1 cellular context compared by ENCODE assay signal in genomic region chr1:54052934-54053744, GRCh38.
TF ChIP-seq lines count a peak whose summit lies in the region.

Gene TCEANC2, plus strand, starts transcription at chr1:54053608. Its CDS starts 815 bp downstream, at chr1:54054423.
Gene TMEM59, minus strand, starts transcription at chr1:54053204. Its CDS starts 16 bp downstream, at chr1:54053188.

TF ChIP-seq in HepG2, 621 proteins besides CTCF, POLR2A, EP300 and RAD21 (continued from another document and continues in another):
- TF ChIP-seq GMEB1 (CRISPR knock-in tag; IDR thresholded peaks at IDR 0.05; ENCODE audit: borderline replicate concordance) (peak; percentile 95), ZBTB34 (CRISPR knock-in tag; IDR thresholded peaks at IDR 0.05) (no peak), ZNF652 (CRISPR knock-in tag; IDR thresholded peaks at IDR 0.05; ENCODE audit: borderline replicate concordance, low read depth) (0 out of 2 replicates have a peak, but pooled peaks have one; percentile 13), ZNF225 (CRISPR knock-in tag; IDR thresholded peaks at IDR 0.05) (no peak), ZNF10 (CRISPR knock-in tag; IDR thresholded peaks at IDR 0.05; ENCODE audit: borderline replicate concordance, low read depth) (no peak), GRHL1 (CRISPR knock-in tag; conservative IDR thresholded peaks at IDR 0.05) (no peak), ZFP82 (CRISPR knock-in tag; IDR thresholded peaks at IDR 0.05; ENCODE audit: borderline replicate concordance) (no peak), ZNF484 (CRISPR knock-in tag; IDR thresholded peaks at IDR 0.05; ENCODE audit: borderline replicate concordance, low read depth) (no peak), NFYB (CRISPR knock-in tag; IDR thresholded peaks at IDR 0.05) (peak; percentile 36; the same call in 1 of the 2 replicates), THAP7 (CRISPR knock-in tag; IDR thresholded peaks at IDR 0.05) (no peak), DMAP1 (CRISPR knock-in tag; IDR thresholded peaks at IDR 0.05) (0 out of 2 replicates have a peak, but pooled peaks have one; percentile 61), RORA (CRISPR knock-in tag; IDR thresholded peaks at IDR 0.05) (no peak), FOXK1 (CRISPR knock-in tag; IDR thresholded peaks at IDR 0.05; ENCODE audit: borderline replicate concordance, low read depth) (peak; percentile 87), AGO2 (optimal IDR thresholded peaks at IDR 0.05; ENCODE audit: low read depth, low read length) (peak; percentile 51), MTF1 (CRISPR knock-in tag; IDR thresholded peaks at IDR 0.05) (no peak), PLSCR1 (CRISPR knock-in tag; IDR thresholded peaks at IDR 0.05; ENCODE audit: borderline replicate concordance) (no peak), JARID2 (CRISPR knock-in tag; IDR thresholded peaks at IDR 0.05; ENCODE audit: insufficient replicate concordance) (peak; percentile 69), DZIP1 (CRISPR knock-in tag; IDR thresholded peaks at IDR 0.05) (peak; percentile 55; the same call in 1 of the 2 replicates), RFXANK (CRISPR knock-in tag; IDR thresholded peaks at IDR 0.05) (no peak; the same call in 1 of the 2 replicates), HBP1 (CRISPR knock-in tag; IDR thresholded peaks at IDR 0.05; ENCODE audit: low read depth) (no peak), ZNF816 (CRISPR knock-in tag; IDR thresholded peaks at IDR 0.05; ENCODE audit: borderline replicate concordance) (peak; percentile 52; the same call in 1 of the 2 replicates), KMT2A (CRISPR knock-in tag; IDR thresholded peaks at IDR 0.05) (peak; percentile 35; the same call in 1 of the 2 replicates), SIX4 (CRISPR knock-in tag; IDR thresholded peaks at IDR 0.05) (no peak; the same call in 1 of the 2 replicates), ZNF234 (CRISPR knock-in tag; conservative IDR thresholded peaks at IDR 0.05) (no peak), MAX (IDR thresholded peaks at IDR 0.05) (peak; percentile 86), JDP2 (CRISPR knock-in tag; IDR thresholded peaks at IDR 0.05; ENCODE audit: borderline replicate concordance) (no peak), ARID4A (CRISPR knock-in tag; IDR thresholded peaks at IDR 0.05; ENCODE audit: borderline replicate concordance) (peak; percentile 88), CSRNP2 (CRISPR knock-in tag; conservative IDR thresholded peaks at IDR 0.05; ENCODE audit: low read depth) (no peak), ZBTB21 (CRISPR knock-in tag; IDR thresholded peaks at IDR 0.05) (no peak), ZMAT5 (CRISPR knock-in tag; IDR thresholded peaks at IDR 0.05; ENCODE audit: borderline replicate concordance, low read depth) (no peak), DNMT3B (CRISPR knock-in tag; conservative IDR thresholded peaks at IDR 0.05) (0 out of 2 replicates have a peak, but pooled peaks have one; percentile 26)
